1 cellular context compared by ENCODE assay signal in genomic region chr6:144778056-144778455, GRCh38.
TF ChIP-seq lines count a peak whose summit lies in the region.

No MANE protein-coding gene starts in this region.

TF ChIP-seq in neural cell, 6 proteins besides CTCF, POLR2A, EP300 and RAD21 (continued from another document):
- TF ChIP-seq REST (IDR thresholded peaks at IDR 0.05; ENCODE audit: borderline replicate concordance): no peak
- no peak for TF ChIP-seq POLR2AphosphoS5 (IDR thresholded peaks at IDR 0.05)
- TF ChIP-seq EZH2 (IDR thresholded peaks at IDR 0.05; ENCODE audit: borderline replicate concordance, insufficient read depth, low read length, poor library complexity, severe bottlenecking): no peak
